Comparison of ENCODE assay signal across 1 cellular context in the genomic region with DNA sequence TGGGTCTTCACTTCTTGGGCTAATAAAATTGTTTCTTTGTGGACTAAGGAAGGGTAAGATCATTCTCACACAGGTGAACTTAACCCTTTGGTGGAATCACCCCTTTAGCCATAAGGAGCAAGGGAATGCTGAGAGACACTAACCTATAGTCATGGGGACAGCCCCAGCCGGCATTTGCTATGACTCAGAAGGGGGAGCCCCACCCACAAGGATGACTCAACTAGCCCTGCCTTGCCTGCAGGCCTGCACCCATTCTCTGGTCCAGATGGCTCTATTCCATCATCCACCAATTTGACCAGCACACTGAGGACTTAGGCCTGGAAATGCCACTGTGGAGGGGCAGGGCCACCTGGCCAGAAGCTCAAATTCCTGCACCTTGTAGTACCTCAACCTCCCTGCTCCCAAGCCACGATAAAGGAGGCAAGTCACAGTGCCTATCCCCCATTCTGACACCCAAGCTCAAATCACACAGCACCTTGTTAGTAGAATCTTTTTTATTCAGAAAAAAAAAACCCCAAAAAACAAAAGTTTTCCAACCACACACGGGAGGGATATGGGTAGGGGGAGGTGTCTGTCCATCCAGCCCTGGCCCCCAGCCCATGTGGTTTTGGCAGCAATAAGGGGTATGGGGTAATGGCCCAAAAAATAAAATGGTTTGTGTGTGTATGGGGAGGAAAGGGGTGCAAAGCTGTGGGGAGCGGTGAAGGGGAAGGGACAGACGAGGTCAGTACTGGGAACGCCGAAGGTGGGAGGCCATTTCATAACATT.
TF ChIP-seq lines count a peak whose summit lies in the region.

No MANE protein-coding gene starts in this region.

TF ChIP-seq in K562, 482 proteins besides CTCF, POLR2A, EP300 and RAD21 (continued from another document and continues in another):
- no peak for TF ChIP-seq CREB3L1 (IDR thresholded peaks at IDR 0.05; ENCODE audit: borderline replicate concordance, low read depth)
- no peak for TF ChIP-seq GTF2A2 (tag; IDR thresholded peaks at IDR 0.05)
- TF ChIP-seq, protein P1, sequence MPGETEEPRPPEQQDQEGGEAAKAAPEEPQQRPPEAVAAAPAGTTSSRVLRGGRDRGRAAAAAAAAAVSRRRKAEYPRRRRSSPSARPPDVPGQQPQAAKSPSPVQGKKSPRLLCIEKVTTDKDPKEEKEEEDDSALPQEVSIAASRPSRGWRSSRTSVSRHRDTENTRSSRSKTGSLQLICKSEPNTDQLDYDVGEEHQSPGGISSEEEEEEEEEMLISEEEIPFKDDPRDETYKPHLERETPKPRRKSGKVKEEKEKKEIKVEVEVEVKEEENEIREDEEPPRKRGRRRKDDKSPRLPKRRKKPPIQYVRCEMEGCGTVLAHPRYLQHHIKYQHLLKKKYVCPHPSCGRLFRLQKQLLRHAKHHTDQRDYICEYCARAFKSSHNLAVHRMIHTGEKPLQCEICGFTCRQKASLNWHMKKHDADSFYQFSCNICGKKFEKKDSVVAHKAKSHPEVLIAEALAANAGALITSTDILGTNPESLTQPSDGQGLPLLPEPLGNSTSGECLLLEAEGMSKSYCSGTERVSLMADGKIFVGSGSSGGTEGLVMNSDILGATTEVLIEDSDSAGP (CRISPR knock-in tag; IDR thresholded peaks at IDR 0.05), result no peak
- no peak for TF ChIP-seq HIVEP1 (CRISPR knock-in tag; IDR thresholded peaks at IDR 0.05)
- TF ChIP-seq SMARCE1 (IDR thresholded peaks at IDR 0.05), result peak; percentile 60
- TF ChIP-seq FOXK1 (CRISPR knock-in tag; IDR thresholded peaks at IDR 0.05; ENCODE audit: borderline replicate concordance), result no peak
- TF ChIP-seq ARID3A (IDR thresholded peaks at IDR 0.05; ENCODE audit: borderline replicate concordance, low read depth, low read length), result no peak
- peak; percentile 24; the same call in 1 of the 2 replicates for TF ChIP-seq MYC (IDR thresholded peaks at IDR 0.05; ENCODE audit: low read depth, low read length)
- TF ChIP-seq MYC (CRISPR knock-in tag; IDR thresholded peaks at IDR 0.05; ENCODE audit: borderline replicate concordance, low read depth), result no peak
- TF ChIP-seq RBM14 (IDR thresholded peaks at IDR 0.05; ENCODE audit: borderline replicate concordance, insufficient read depth, low read depth, low read length), result no peak
- no peak for TF ChIP-seq ETS1 (conservative IDR thresholded peaks at IDR 0.05; ENCODE audit: control insufficient read depth, low read depth, low read length)
- TF ChIP-seq MED1 (CRISPR knock-in tag; IDR thresholded peaks at IDR 0.05; ENCODE audit: borderline replicate concordance), result no peak
- no peak; the same call in 1 of the 2 replicates for TF ChIP-seq ZNF324 (CRISPR knock-in tag; IDR thresholded peaks at IDR 0.05)
- no peak for TF ChIP-seq ATF1 (CRISPR knock-in tag; IDR thresholded peaks at IDR 0.05)
- peak; percentile 22; the same call in 1 of the 2 replicates for TF ChIP-seq ATF1 (tag; IDR thresholded peaks at IDR 0.05)
- peak; percentile 60; the same call in 1 of the 2 replicates for TF ChIP-seq SMARCA4 (IDR thresholded peaks at IDR 0.05)
- peak in 1 of 2 experiments; percentile 52; a peak in 1 of 4 replicates for TF ChIP-seq RCOR1 (IDR thresholded peaks at IDR 0.05; ENCODE audit: borderline replicate concordance in 1 of 2, low read depth in 2 of 2, low read length in 2 of 2)
- TF ChIP-seq PTBP1 (IDR thresholded peaks at IDR 0.05; ENCODE audit: low read depth, low read length), result no peak
- TF ChIP-seq GTF2E2 (tag; IDR thresholded peaks at IDR 0.05), result no peak
- TF ChIP-seq RBFOX2 (IDR thresholded peaks at IDR 0.05; ENCODE audit: low read depth, low read length), result 0 out of 2 replicates have a peak, but pooled peaks have one; percentile 8
- no peak; the same call in 1 of the 2 replicates for TF ChIP-seq NR1H2 (CRISPR knock-in tag; IDR thresholded peaks at IDR 0.05)
- TF ChIP-seq SRSF9 (IDR thresholded peaks at IDR 0.05; ENCODE audit: borderline replicate concordance, low read depth, low read length), result no peak
- TF ChIP-seq HDAC2 (IDR thresholded peaks at IDR 0.05), result 0 out of 2 replicates have a peak, but pooled peaks have one; percentile 29
- TF ChIP-seq ZBTB40 (IDR thresholded peaks at IDR 0.05), result no peak
- TF ChIP-seq ZBTB40 (CRISPR knock-in tag; IDR thresholded peaks at IDR 0.05), result no peak
- TF ChIP-seq ZNF263 (CRISPR knock-in tag; IDR thresholded peaks at IDR 0.05; ENCODE audit: borderline replicate concordance), result no peak
- TF ChIP-seq TBL1XR1 (IDR thresholded peaks at IDR 0.05; ENCODE audit: low read length in 2 of 2), result peak in 1 of 2 experiments; percentile 22; a peak in 1 of 4 replicates
- no peak for TF ChIP-seq HLTF (IDR thresholded peaks at IDR 0.05)
- TF ChIP-seq ESRRB (CRISPR knock-in tag; IDR thresholded peaks at IDR 0.05; ENCODE audit: borderline replicate concordance), result no peak
- TF ChIP-seq ZBED1 (IDR thresholded peaks at IDR 0.05), result peak; percentile 47; the same call in 1 of the 2 replicates
- no peak for TF ChIP-seq DDX20 (tag; IDR thresholded peaks at IDR 0.05; ENCODE audit: low read depth)
- no peak for TF ChIP-seq KLF16 (IDR thresholded peaks at IDR 0.05)
- TF ChIP-seq, protein P2, sequence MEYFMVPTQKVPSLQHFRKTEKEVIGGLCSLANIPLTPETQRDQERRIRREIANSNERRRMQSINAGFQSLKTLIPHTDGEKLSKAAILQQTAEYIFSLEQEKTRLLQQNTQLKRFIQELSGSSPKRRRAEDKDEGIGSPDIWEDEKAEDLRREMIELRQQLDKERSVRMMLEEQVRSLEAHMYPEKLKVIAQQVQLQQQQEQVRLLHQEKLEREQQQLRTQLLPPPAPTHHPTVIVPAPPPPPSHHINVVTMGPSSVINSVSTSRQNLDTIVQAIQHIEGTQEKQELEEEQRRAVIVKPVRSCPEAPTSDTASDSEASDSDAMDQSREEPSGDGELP (CRISPR knock-in tag; IDR thresholded peaks at IDR 0.05; ENCODE audit: borderline replicate concordance), result peak; percentile 19; the same call in 1 of the 2 replicates
- TF ChIP-seq ZNF174 (CRISPR knock-in tag; IDR thresholded peaks at IDR 0.05), result no peak
- no peak for TF ChIP-seq TOE1 (IDR thresholded peaks at IDR 0.05; ENCODE audit: borderline replicate concordance)
- TF ChIP-seq TOE1 (CRISPR knock-in tag; IDR thresholded peaks at IDR 0.05; ENCODE audit: borderline replicate concordance, low read depth), result no peak
- TF ChIP-seq NELFE (IDR thresholded peaks at IDR 0.05; ENCODE audit: insufficient read depth, insufficient read length), result no peak
- TF ChIP-seq ADNP (tag; IDR thresholded peaks at IDR 0.05), result no peak
- TF ChIP-seq NCOA4 (IDR thresholded peaks at IDR 0.05; ENCODE audit: partially characterized antibody), result no peak
- TF ChIP-seq ARNT (IDR thresholded peaks at IDR 0.05), result no peak
- peak; percentile 22; the same call in 1 of the 2 replicates for TF ChIP-seq CREB1 (IDR thresholded peaks at IDR 0.05)
- TF ChIP-seq CREB1 (CRISPR knock-in tag; IDR thresholded peaks at IDR 0.05), result no peak
- no peak for TF ChIP-seq PHF8 (IDR thresholded peaks at IDR 0.05; ENCODE audit: borderline replicate concordance, low read length)
- peak; percentile 57 for TF ChIP-seq ATF7 (IDR thresholded peaks at IDR 0.05)
- TF ChIP-seq KAT8 (IDR thresholded peaks at IDR 0.05; ENCODE audit: low read depth), result no peak
- TF ChIP-seq, protein P3, sequence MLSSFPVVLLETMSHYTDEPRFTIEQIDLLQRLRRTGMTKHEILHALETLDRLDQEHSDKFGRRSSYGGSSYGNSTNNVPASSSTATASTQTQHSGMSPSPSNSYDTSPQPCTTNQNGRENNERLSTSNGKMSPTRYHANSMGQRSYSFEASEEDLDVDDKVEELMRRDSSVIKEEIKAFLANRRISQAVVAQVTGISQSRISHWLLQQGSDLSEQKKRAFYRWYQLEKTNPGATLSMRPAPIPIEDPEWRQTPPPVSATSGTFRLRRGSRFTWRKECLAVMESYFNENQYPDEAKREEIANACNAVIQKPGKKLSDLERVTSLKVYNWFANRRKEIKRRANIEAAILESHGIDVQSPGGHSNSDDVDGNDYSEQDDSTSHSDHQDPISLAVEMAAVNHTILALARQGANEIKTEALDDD (IDR thresholded peaks at IDR 0.05), result peak; percentile 59
- no peak for TF ChIP-seq ZNF57 (CRISPR knock-in tag; IDR thresholded peaks at IDR 0.05)
- peak; percentile 65; the same call in 1 of the 2 replicates for TF ChIP-seq ILF3 (IDR thresholded peaks at IDR 0.05; ENCODE audit: borderline replicate concordance)
- no peak for TF ChIP-seq TCF3 (CRISPR knock-in tag; IDR thresholded peaks at IDR 0.05)
